8 cellular contexts compared by ENCODE assay signal in genomic region chr16:1420540-1421205, GRCh38. TPM values are rescaled to one million over a fixed set of nuclear protein-coding genes. Genes with fewer than 3 reads are reported as not detected.
DNase-seq lines count a peak whose midpoint lies in the region; ATAC-seq and TF ChIP-seq lines count a peak whose summit lies in the region.

TSS of gene UQCC4 (minus strand) at chr16:1420747. CDS start at chr16:1420723, 24 bp downstream.

- TF ChIP-seq CTCF in GM13976 (IDR thresholded peaks at IDR 0.05; ENCODE audit: borderline replicate concordance, control extremely low read depth, extremely low read depth, insufficient read depth, missing control alignments) (no peak), progenitor cell of endocrine pancreas (IDR thresholded peaks at IDR 0.05; ENCODE audit: unreplicated experiment) (no peak)

- DNase-seq in GM13976 (ENCODE audit: low spot score) (peak; percentile 99), NCI-H146 treated with DMSO at 0.1 percent for 48 hours (lab: John Stamatoyannopoulos, UW; ENCODE audit: unreplicated experiment) (peak; percentile 98), amniotic stem cell (lab: John Stamatoyannopoulos, UW) (peak; percentile 98), left cardiac atrium (peak; percentile 99), progenitor cell of endocrine pancreas (ENCODE audit: low spot score, unreplicated experiment) (peak; percentile 97)

- H3K27me3 Mint-ChIP-seq in progenitor cell of endocrine pancreas, result no peaks in the 10 kb centered on the region

- in situ Hi-C loops in GM13976 (cut with MboI; ENCODE audit: low sequenced_read_pairs, unreplicated experiment), result no loop called here

- peak within 1 kb of the TSS; percentile 86 for H3K4me3 Mint-ChIP-seq in progenitor cell of endocrine pancreas (ENCODE audit: low read depth)

- peak within 1 kb of the TSS; percentile 62 for H3K4me3 ChIP-seq in urinary bladder (ENCODE audit: low read depth, low read length)

- intact Hi-C loops in T-helper 1 cell treated with Interleukin-12 subunit alpha and Interleukin-12 subunit beta and Interleukin-4 antibody, amounts not matched to agents 30 ng/mL and 1 ng/mL, for 36 hours (cut with micrococcal nuclease), result loop anchor here (1.0 to 2.0 kb wide), 11 partner anchors 41 to 550 kb away; partner anchors contain the start of genes CLCN7, CRAMP1, IFT140 and NME3
- intact Hi-C loops in left cardiac atrium (cut with DNase I), result no loop called here

- no peaks in the 10 kb centered on the region for H3K36me3 Mint-ChIP-seq in progenitor cell of endocrine pancreas (ENCODE audit: insufficient read depth)

- H3K27ac Mint-ChIP-seq in progenitor cell of endocrine pancreas, result peak within 1 kb of the TSS; percentile 97

- H3K36me3 ChIP-seq in urinary bladder (ENCODE audit: insufficient read depth), result no peaks in the 10 kb centered on the region

- H3K9me3 Mint-ChIP-seq in progenitor cell of endocrine pancreas (ENCODE audit: low read depth), result no peaks in the 10 kb centered on the region

- peaks cover 11% of the 10 kb centered on the region for H3K4me1 Mint-ChIP-seq in progenitor cell of endocrine pancreas (ENCODE audit: low read depth)

- WGBS in urinary bladder, result under 1% methylated on average over 71 of the region's 71 CpGs

- H3K4me1 ChIP-seq in urinary bladder (ENCODE audit: insufficient read depth), result no peaks in the 10 kb centered on the region

- ATAC-seq in HG02870 (IDR thresholded peaks at IDR 0.05; ENCODE audit: unreplicated experiment) (peak; percentile 94), left cardiac atrium (peak; percentile 98 to 99)

- H3K27ac ChIP-seq in urinary bladder (ENCODE audit: low read depth), result peak within 1 kb of the TSS; percentile 94

RNA-seq across cellular contexts. Expression of gene UQCC4, which starts in this region (rescaled TPM):
- total RNA-seq in T-helper 1 cell treated with Interleukin-12 subunit alpha and Interleukin-12 subunit beta and Interleukin-4 antibody, amounts not matched to agents 30 ng/mL and 1 ng/mL, for 36 hours, result 13.2 and 16.4 TPM in 2 replicates
- 10 to 100 TPM; 10.0 to 13.0 TPM for total RNA-seq in left cardiac atrium
- total RNA-seq in progenitor cell of endocrine pancreas, result 10.8 and 11.3 TPM in 2 replicates
- total RNA-seq in urinary bladder, result 8.5 TPM
- polyA plus RNA-seq in urinary bladder, result 26.4 TPM

Comparison
In these comparisons a context has a peak if more than half of its experiments do, and no peak if none do; other contexts are left out.
1. Peak in every context shown above with its lines: DNase-seq, ATAC-seq, H3K4me3 ChIP-seq and H3K27ac ChIP-seq.